In the genomic region with DNA sequence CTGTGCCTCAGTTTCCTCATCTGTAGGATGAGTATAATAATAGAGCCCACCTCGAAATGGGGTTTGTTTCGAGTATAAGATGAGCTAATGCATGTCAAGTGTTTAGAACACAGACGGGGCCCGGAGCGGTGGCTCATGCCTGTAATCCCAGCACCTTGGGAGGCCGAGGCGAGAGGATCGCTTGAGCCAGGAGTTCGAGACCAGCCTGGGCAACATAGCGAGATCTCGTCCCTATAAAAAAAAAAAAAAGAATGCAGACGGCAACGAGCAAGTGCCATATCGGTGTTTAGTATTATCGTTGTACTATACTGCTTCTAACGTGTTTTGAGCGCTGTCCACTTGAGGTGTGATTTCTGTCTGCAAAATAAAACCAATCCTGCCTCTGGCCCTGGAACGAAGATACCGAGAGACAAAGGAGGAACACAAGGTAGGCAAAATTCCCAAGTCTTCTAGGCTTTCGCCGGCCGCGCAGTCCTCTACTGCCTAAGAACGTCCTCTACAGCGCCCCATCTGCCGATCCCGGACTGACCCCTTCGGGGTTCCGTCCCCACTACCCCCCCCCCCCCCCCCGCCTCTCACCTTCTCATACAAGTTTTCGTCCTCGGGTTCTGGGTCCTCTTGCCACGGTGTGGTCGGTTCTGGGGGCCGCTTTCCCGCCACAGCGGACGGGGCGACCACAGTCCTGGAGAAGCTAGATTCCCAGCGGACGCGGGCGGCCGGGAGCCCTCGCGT, we compare ENCODE assay signal across 8 cellular contexts. TPM values are rescaled to one million over a fixed set of nuclear protein-coding genes. Genes with fewer than 3 reads are reported as not detected.
DNase-seq lines count a peak whose midpoint lies in the region; ATAC-seq and TF ChIP-seq lines count a peak whose summit lies in the region.

No MANE protein-coding gene starts in this region.

- no peak for TF ChIP-seq EP300 in ovary (IDR thresholded peaks at IDR 0.05)

- H3K36me3 Mint-ChIP-seq in activated naive CD8-positive, alpha-beta T cell treated with anti-CD3 and anti-CD28 coated beads, Interleukin-2, amount 10 ng/mL, durations not matched to agents 7 days and 5 days = peaks cover 23% of the 10 kb centered on the region

- POLR2A ChIA-PET in activated naive CD8-positive, alpha-beta T cell treated with anti-CD3 and anti-CD28 coated beads, Interleukin-2, amount 10 ng/mL, durations not matched to agents 7 days and 5 days (lab: Charles Lee) = interaction anchor here (0.6 to 2.8 kb wide), 8 partner anchors 9 to 485 kb away, joined by 3 to 31 read pairs (median 4); partner anchors contain the start of genes CFP and USP11

- intact Hi-C loops in heart right ventricle (cut with DNase I) = no loop called here
- intact Hi-C loops in ovary (cut with DNase I) = no loop called here

- no peaks in the 10 kb centered on the region for H3K9me2 ChIP-seq in GM23248 (ENCODE audit: insufficient read depth)

- ATAC-seq in activated naive CD8-positive, alpha-beta T cell treated with anti-CD3 and anti-CD28 coated beads, Interleukin-2, amount 10 ng/mL, durations not matched to agents 7 days and 5 days (ENCODE audit: low read depth) = no peak
- ATAC-seq in heart right ventricle = peak; percentile 7 to 51 (median 27)
- ATAC-seq in HG03039 (IDR thresholded peaks at IDR 0.05; ENCODE audit: unreplicated experiment) = no peak

- peaks cover 47% of the 10 kb centered on the region for H3K79me2 ChIP-seq in GM23248 (ENCODE audit: insufficient read depth)

- DNase-seq in NCI-H524 (lab: John Stamatoyannopoulos, UW) (peak; percentile 72), NCI-H524 treated with DMSO at 0.1 percent for 48 hours (lab: John Stamatoyannopoulos, UW) (no peak), GM23248 (peak; percentile 60), NCI-H1092 (lab: John Stamatoyannopoulos, UW) (peak; percentile 43), heart right ventricle (peak; percentile 25 to 35), ovary (peak in 4 of 5 donors; percentile 56 to 70 (median 60))
- DNase-seq in activated naive CD8-positive, alpha-beta T cell treated with anti-CD3 and anti-CD28 coated beads, Interleukin-2, amount 10 ng/mL, durations not matched to agents 7 days and 5 days = no peak

- peak overlapping the region; percentile 68 for H2AFZ ChIP-seq in GM23248

- H3K9me3 Mint-ChIP-seq in activated naive CD8-positive, alpha-beta T cell treated with anti-CD3 and anti-CD28 coated beads, Interleukin-2, amount 10 ng/mL, durations not matched to agents 7 days and 5 days = no peaks in the 10 kb centered on the region

- no peaks in the 10 kb centered on the region; the same call in none of the 2 replicates for H3K4me1 ChIP-seq in GM23248 (ENCODE audit: insufficient read depth)
- H3K4me1 ChIP-seq in heart right ventricle = peaks cover 0 to 32% (median 19%) of the 10 kb centered on the region in 9 donors
- peaks cover 18% of the 10 kb centered on the region for H3K4me1 ChIP-seq in ovary (ENCODE audit: insufficient read depth)

- H3K36me3 ChIP-seq in GM23248 (ENCODE audit: low read depth) (no peaks in the 10 kb centered on the region), heart right ventricle (peaks cover 0 to 30% (median 0%) of the 10 kb centered on the region in 9 donors), ovary (no peaks in the 10 kb centered on the region)

- no peak for TF ChIP-seq POLR2A in ovary (IDR thresholded peaks at IDR 0.05)

- H3K27ac Mint-ChIP-seq in activated naive CD8-positive, alpha-beta T cell treated with anti-CD3 and anti-CD28 coated beads, Interleukin-2, amount 10 ng/mL, durations not matched to agents 7 days and 5 days = peak overlapping the region; percentile 99

- H3K9ac ChIP-seq in GM23248 = peak overlapping the region; percentile 100

- peak overlapping the region; percentile 90 for H3K4me2 ChIP-seq in GM23248 (ENCODE audit: unreplicated experiment)

- 3 to 12% methylated on average over 16 to 32 of the region's 46 CpGs for WGBS in GM23248 (ENCODE audit: low coverage in 1 of 2, low lambda C conversion rate in 2 of 2, missing lambda C conversion rate in 2 of 2), 2 experiments
- 5 to 6% methylated on average over 24 to 36 of the region's 46 CpGs for whole genome bisulfite sequencing in heart right ventricle, 2 donors
- WGBS in ovary, 3 donors = 35 to 44% (median 43%) methylated on average over 41 to 46 of the region's 46 CpGs

- no peaks in the 10 kb centered on the region for H3F3A ChIP-seq in GM23248 (ENCODE audit: insufficient read depth)

- no peaks in the 10 kb centered on the region for H3K27me3 Mint-ChIP-seq in activated naive CD8-positive, alpha-beta T cell treated with anti-CD3 and anti-CD28 coated beads, Interleukin-2, amount 10 ng/mL, durations not matched to agents 7 days and 5 days

- H3K27me3 ChIP-seq in GM23248 (replicated peaks; ENCODE audit: insufficient read depth) (no peaks in the 10 kb centered on the region), heart right ventricle (peaks cover 0 to 35% (median 0%) of the 10 kb centered on the region in 7 donors), ovary (no peaks in the 10 kb centered on the region)

- H3K4me1 Mint-ChIP-seq in activated naive CD8-positive, alpha-beta T cell treated with anti-CD3 and anti-CD28 coated beads, Interleukin-2, amount 10 ng/mL, durations not matched to agents 7 days and 5 days = peaks cover 16% of the 10 kb centered on the region

- H3K9me3 ChIP-seq in GM23248 (ENCODE audit: low read depth) = no peaks in the 10 kb centered on the region
- no peaks in the 10 kb centered on the region for H3K9me3 ChIP-seq in heart right ventricle
- no peaks in the 10 kb centered on the region for H3K9me3 ChIP-seq in ovary

- H3K4me3 Mint-ChIP-seq in activated naive CD8-positive, alpha-beta T cell treated with anti-CD3 and anti-CD28 coated beads, Interleukin-2, amount 10 ng/mL, durations not matched to agents 7 days and 5 days = peak overlapping the region; percentile 95

- peak overlapping the region; percentile 97 for H3K4me3 ChIP-seq in GM23248
- peak overlapping the region; percentile 41 to 89 (median 67) for H3K4me3 ChIP-seq in heart right ventricle
- peak overlapping the region; percentile 65 for H3K4me3 ChIP-seq in ovary

- no peak for TF ChIP-seq CTCF in heart right ventricle (IDR thresholded peaks at IDR 0.05)
- no peak for TF ChIP-seq CTCF in ovary (IDR thresholded peaks at IDR 0.05)

- no peaks in the 10 kb centered on the region; the same call in 1 of the 2 replicates for H4K20me1 ChIP-seq in GM23248 (ENCODE audit: insufficient read depth)

- peak overlapping the region; percentile 91 for H3K27ac ChIP-seq in GM23248
- peak overlapping the region; percentile 89 to 98 (median 92) for H3K27ac ChIP-seq in heart right ventricle
- H3K27ac ChIP-seq in ovary = peak overlapping the region; percentile 35 to 87

- in situ Hi-C loops in GM23248 (cut with MboI) = no loop called here

RNA-seq across cellular contexts. Expression of gene NDUFB11, which starts 0.4 kb away (rescaled TPM):
- total RNA-seq in GM23248 (2014; rRNA removed; shearing (Covaris generic)) = 41.7 and 45.7 TPM in 2 replicates
- polyA plus RNA-seq in GM23248 (2016; fragmentation: Nextera tagmentation; extraction: Ambion mirVana) (123 and 125 TPM in 2 replicates), heart right ventricle (100 to 1,000 TPM; 155 to 178 TPM), ovary (10 to 100 TPM; 33.9 to 45.0 TPM)
- total RNA-seq in activated naive CD8-positive, alpha-beta T cell treated with anti-CD3 and anti-CD28 coated beads, Interleukin-2, amount 10 ng/mL, durations not matched to agents 7 days and 5 days = 10 to 100 TPM; 71.7 to 78.7 TPM
- total RNA-seq in heart right ventricle (100 to 1,000 TPM; 149 to 217 (median 175) TPM), ovary (10 to 100 TPM; 35.8 to 82.0 (median 44.6) TPM)

RNA-seq across cellular contexts. Expression of gene RBM10, which starts 1.0 kb away (rescaled TPM):
- total RNA-seq in GM23248 (2014; rRNA removed; shearing (Covaris generic)) = 40.1 and 40.5 TPM in 2 replicates
- 28.4 and 30.6 TPM in 2 replicates for polyA plus RNA-seq in GM23248 (2016; fragmentation: Nextera tagmentation; extraction: Ambion mirVana)
- total RNA-seq in activated naive CD8-positive, alpha-beta T cell treated with anti-CD3 and anti-CD28 coated beads, Interleukin-2, amount 10 ng/mL, durations not matched to agents 7 days and 5 days = 10 to 100 TPM; 59.9 to 61.2 TPM
- 10 to 100 TPM; 23.1 to 32.1 (median 26.4) TPM for total RNA-seq in heart right ventricle
- 10 to 100 TPM; 26.9 to 27.6 TPM for polyA plus RNA-seq in heart right ventricle
- 10 to 100 TPM; 28.6 to 53.0 (median 36.7) TPM for total RNA-seq in ovary
- 10 to 100 TPM; 12.0 to 39.5 TPM for polyA plus RNA-seq in ovary

RNA-seq across cellular contexts. Expression of gene UBA1, which starts 49.6 kb away (rescaled TPM):
- total RNA-seq in GM23248 (2014; rRNA removed; shearing (Covaris generic)) = 264 and 266 TPM in 2 replicates
- 141 and 146 TPM in 2 replicates for polyA plus RNA-seq in GM23248 (2016; fragmentation: Nextera tagmentation; extraction: Ambion mirVana)
- 100 to 1,000 TPM; 149 to 155 TPM for total RNA-seq in activated naive CD8-positive, alpha-beta T cell treated with anti-CD3 and anti-CD28 coated beads, Interleukin-2, amount 10 ng/mL, durations not matched to agents 7 days and 5 days
- 100 to 1,000 TPM; 110 to 157 (median 128) TPM for total RNA-seq in heart right ventricle
- polyA plus RNA-seq in heart right ventricle = 10 to 100 TPM; 90.9 to 99.4 TPM
- 100 to 1,000 TPM in 6 of 7 donors, 10 to 100 TPM in 1; 91.8 to 196 (median 177) TPM for total RNA-seq in ovary
- polyA plus RNA-seq in ovary = 100 to 1,000 TPM in 1 of 2 donors, 10 to 100 TPM in 1; 90.0 to 129 TPM

Comparison
In these comparisons a context has a peak if more than half of its experiments do, and no peak if none do; other contexts are left out.
1. DNase-seq: peak in NCI-H524 (2 of 2), GM23248 (single experiment), NCI-H1092 (single experiment), heart right ventricle (2 of 2) and ovary (4 of 5); none in NCI-H524 treated with DMSO at 0.1 percent for 48 hours (single experiment) and activated naive CD8-positive, alpha-beta T cell treated with anti-CD3 and anti-CD28 coated beads, Interleukin-2, amount 10 ng/mL, durations not matched to agents 7 days and 5 days (single experiment).
2. ATAC-seq: peak in heart right ventricle (8 of 8); none in activated naive CD8-positive, alpha-beta T cell treated with anti-CD3 and anti-CD28 coated beads, Interleukin-2, amount 10 ng/mL, durations not matched to agents 7 days and 5 days (single experiment) and HG03039 (single experiment).
3. Peak in every context shown above with its lines, with median percentiles within 50 percentile points of each other: H3K27ac ChIP-seq and H3K4me3 ChIP-seq.